Comparison of ENCODE assay signal across 14 cellular contexts in genomic region chr1:162062542-162063015, GRCh38. TPM values are rescaled to one million over a fixed set of nuclear protein-coding genes. Genes with fewer than 3 reads are reported as not detected.
A peak's percentile ranks its signal among the peaks of the same experiment; 100 is the strongest.
DNase-seq lines count a peak whose midpoint lies in the region; ATAC-seq and TF ChIP-seq lines count a peak whose summit lies in the region.
"Had no signal": no experiment of that assay in that cellular context is flagged by ENCODE, and none has a peak within 500 bp of the region (broad histone marks: within the 10 kb centered on the region; RNA-seq: fewer than 3 reads in every experiment).

No MANE protein-coding gene starts in this region.

- H3K4me3 Mint-ChIP-seq in nephron progenitor cell: peak overlapping the region; percentile 1
- H3K4me3 Mint-ChIP-seq: CD4-positive, CD25-positive, alpha-beta regulatory T cell had no signal

- DNase-seq in G401 (ENCODE audit: low spot score) (peak; percentile 23), NCI-H2171 (lab: John Stamatoyannopoulos, UW) (peak; percentile 62), astrocyte of the hippocampus (ENCODE audit: low read depth, low spot score) (peak; percentile 93), nephron progenitor cell (peak; percentile 21), globus pallidus (ENCODE audit: low spot score) (no peak), NCI-H510A (lab: John Stamatoyannopoulos, UW) (no peak)
- DNase-seq in activated naive CD4-positive, alpha-beta T cell treated with Interleukin-2 at 50 U/mL for 16 hours: no peak
- DNase-seq: CD4-positive, CD25-positive, alpha-beta regulatory T cell; NCI-H510A treated with DMSO at 0.1 percent for 48 hours; nucleus accumbens; stimulated activated CD4-positive, alpha-beta T cell treated with anti-CD3 and anti-CD28 coated beads, Interleukin-4, amount 100 ng/mL, for 24 hours had no signal

- H3K9me3 Mint-ChIP-seq in nephron progenitor cell: no peaks in the 10 kb centered on the region
- H3K9me3 Mint-ChIP-seq: CD4-positive, CD25-positive, alpha-beta regulatory T cell had no signal

- H3K27ac Mint-ChIP-seq in nephron progenitor cell: peak overlapping the region; percentile 11
- H3K27ac Mint-ChIP-seq: CD4-positive, CD25-positive, alpha-beta regulatory T cell had no signal

- in situ Hi-C loops in G401 (cut with HindIII; ENCODE audit: low sequenced_read_pairs): no loop called here

- H3K4me1 Mint-ChIP-seq in nephron progenitor cell: peaks cover 32% of the 10 kb centered on the region

- TF ChIP-seq CTCF in nephron progenitor cell (IDR thresholded peaks at IDR 0.05): no peak

- peaks cover 3% of the 10 kb centered on the region for H3K27me3 Mint-ChIP-seq in nephron progenitor cell (ENCODE audit: low read depth, poor library complexity)

- ATAC-seq in GM18511 (IDR thresholded peaks at IDR 0.05; ENCODE audit: unreplicated experiment): no peak
- ATAC-seq: esophagus mucosa had no signal

- no peaks in the 10 kb centered on the region for H3K36me3 Mint-ChIP-seq in nephron progenitor cell (ENCODE audit: low read depth)
- H3K36me3 Mint-ChIP-seq: CD4-positive, CD25-positive, alpha-beta regulatory T cell had no signal

RNA-seq across cellular contexts. Expression of gene NOS1AP, which starts 6.9 kb away (rescaled TPM):
- total RNA-seq in G401 (2014; rRNA removed; shearing (Covaris generic)): 0.06 and 0.20 TPM in 2 replicates
- total RNA-seq: CD4-positive, CD25-positive, alpha-beta regulatory T cell; T-helper 1 cell treated with Interleukin-12 subunit alpha and Interleukin-12 subunit beta and Interleukin-4 antibody, amounts not matched to agents 30 ng/mL and 1 ng/mL, for 36 hours had no signal

RNA-seq across cellular contexts. Expression of gene OLFML2B, which starts 38.9 kb away (rescaled TPM):
- 0.31 TPM in 1 of 2 replicates, not detected in the other for total RNA-seq in G401 (2014; rRNA removed; shearing (Covaris generic))
- total RNA-seq: CD4-positive, CD25-positive, alpha-beta regulatory T cell; T-helper 1 cell treated with Interleukin-12 subunit alpha and Interleukin-12 subunit beta and Interleukin-4 antibody, amounts not matched to agents 30 ng/mL and 1 ng/mL, for 36 hours had no signal

Comparison
In these comparisons a context has a peak if more than half of its experiments do, and no peak if none do; other contexts are left out.
1. DNase-seq: peak in G401 (single experiment), NCI-H2171 (single experiment), astrocyte of the hippocampus (single experiment) and nephron progenitor cell (single experiment); none in globus pallidus (single experiment), NCI-H510A (single experiment) and activated naive CD4-positive, alpha-beta T cell treated with Interleukin-2 at 50 U/mL for 16 hours (single experiment).